2 cellular contexts compared by ENCODE assay signal in the genomic region with DNA sequence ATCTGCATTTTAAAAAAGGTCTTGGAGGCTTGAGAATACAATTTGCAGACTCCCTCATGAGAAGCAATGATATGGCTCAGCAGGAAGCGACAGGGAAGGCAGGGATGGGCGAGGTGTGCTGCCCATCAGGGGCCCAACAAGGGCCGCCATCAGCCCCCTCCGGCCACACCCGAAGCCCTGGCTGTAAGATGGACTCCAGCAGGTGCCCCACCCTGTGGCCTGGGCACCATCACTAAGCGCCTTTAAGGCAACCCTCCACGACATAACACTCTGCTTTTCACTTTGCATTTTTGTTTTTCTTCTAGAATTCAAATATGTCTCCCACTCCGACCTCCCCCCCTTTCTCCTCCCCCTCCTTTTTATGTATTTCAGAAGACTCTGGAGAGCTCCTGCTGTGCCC.
TF ChIP-seq lines count a peak whose summit lies in the region.

No MANE protein-coding gene starts in this region.

TF ChIP-seq in GM23338, 12 proteins besides CTCF, POLR2A, EP300 and RAD21 (continued from another document and continues in another):
- TF ChIP-seq NANOG (IDR thresholded peaks at IDR 0.05; ENCODE audit: borderline replicate concordance): no peak
- TF ChIP-seq EZH2 (IDR thresholded peaks at IDR 0.05; ENCODE audit: low read depth, unreplicated experiment): no peak
- no peak for TF ChIP-seq ZNF114 (CRISPR knock-in tag; IDR thresholded peaks at IDR 0.05)
- TF ChIP-seq, protein P1, sequence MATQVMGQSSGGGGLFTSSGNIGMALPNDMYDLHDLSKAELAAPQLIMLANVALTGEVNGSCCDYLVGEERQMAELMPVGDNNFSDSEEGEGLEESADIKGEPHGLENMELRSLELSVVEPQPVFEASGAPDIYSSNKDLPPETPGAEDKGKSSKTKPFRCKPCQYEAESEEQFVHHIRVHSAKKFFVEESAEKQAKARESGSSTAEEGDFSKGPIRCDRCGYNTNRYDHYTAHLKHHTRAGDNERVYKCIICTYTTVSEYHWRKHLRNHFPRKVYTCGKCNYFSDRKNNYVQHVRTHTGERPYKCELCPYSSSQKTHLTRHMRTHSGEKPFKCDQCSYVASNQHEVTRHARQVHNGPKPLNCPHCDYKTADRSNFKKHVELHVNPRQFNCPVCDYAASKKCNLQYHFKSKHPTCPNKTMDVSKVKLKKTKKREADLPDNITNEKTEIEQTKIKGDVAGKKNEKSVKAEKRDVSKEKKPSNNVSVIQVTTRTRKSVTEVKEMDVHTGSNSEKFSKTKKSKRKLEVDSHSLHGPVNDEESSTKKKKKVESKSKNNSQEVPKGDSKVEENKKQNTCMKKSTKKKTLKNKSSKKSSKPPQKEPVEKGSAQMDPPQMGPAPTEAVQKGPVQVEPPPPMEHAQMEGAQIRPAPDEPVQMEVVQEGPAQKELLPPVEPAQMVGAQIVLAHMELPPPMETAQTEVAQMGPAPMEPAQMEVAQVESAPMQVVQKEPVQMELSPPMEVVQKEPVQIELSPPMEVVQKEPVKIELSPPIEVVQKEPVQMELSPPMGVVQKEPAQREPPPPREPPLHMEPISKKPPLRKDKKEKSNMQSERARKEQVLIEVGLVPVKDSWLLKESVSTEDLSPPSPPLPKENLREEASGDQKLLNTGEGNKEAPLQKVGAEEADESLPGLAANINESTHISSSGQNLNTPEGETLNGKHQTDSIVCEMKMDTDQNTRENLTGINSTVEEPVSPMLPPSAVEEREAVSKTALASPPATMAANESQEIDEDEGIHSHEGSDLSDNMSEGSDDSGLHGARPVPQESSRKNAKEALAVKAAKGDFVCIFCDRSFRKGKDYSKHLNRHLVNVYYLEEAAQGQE (IDR thresholded peaks at IDR 0.05; ENCODE audit: unreplicated experiment): no peak
- no peak for TF ChIP-seq JUNB (IDR thresholded peaks at IDR 0.05; ENCODE audit: unreplicated experiment)
- TF ChIP-seq EZH2phosphoT487 (IDR thresholded peaks at IDR 0.05; ENCODE audit: unreplicated experiment): no peak
- no peak for TF ChIP-seq CREB1 (CRISPR knock-in tag; IDR thresholded peaks at IDR 0.05; ENCODE audit: low read depth)
- TF ChIP-seq POLR2AphosphoS5 (IDR thresholded peaks at IDR 0.05; ENCODE audit: low read depth): no peak
- TF ChIP-seq, protein P2, sequence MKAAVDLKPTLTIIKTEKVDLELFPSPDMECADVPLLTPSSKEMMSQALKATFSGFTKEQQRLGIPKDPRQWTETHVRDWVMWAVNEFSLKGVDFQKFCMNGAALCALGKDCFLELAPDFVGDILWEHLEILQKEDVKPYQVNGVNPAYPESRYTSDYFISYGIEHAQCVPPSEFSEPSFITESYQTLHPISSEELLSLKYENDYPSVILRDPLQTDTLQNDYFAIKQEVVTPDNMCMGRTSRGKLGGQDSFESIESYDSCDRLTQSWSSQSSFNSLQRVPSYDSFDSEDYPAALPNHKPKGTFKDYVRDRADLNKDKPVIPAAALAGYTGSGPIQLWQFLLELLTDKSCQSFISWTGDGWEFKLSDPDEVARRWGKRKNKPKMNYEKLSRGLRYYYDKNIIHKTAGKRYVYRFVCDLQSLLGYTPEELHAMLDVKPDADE (IDR thresholded peaks at IDR 0.05): no peak
- TF ChIP-seq, protein P3, sequence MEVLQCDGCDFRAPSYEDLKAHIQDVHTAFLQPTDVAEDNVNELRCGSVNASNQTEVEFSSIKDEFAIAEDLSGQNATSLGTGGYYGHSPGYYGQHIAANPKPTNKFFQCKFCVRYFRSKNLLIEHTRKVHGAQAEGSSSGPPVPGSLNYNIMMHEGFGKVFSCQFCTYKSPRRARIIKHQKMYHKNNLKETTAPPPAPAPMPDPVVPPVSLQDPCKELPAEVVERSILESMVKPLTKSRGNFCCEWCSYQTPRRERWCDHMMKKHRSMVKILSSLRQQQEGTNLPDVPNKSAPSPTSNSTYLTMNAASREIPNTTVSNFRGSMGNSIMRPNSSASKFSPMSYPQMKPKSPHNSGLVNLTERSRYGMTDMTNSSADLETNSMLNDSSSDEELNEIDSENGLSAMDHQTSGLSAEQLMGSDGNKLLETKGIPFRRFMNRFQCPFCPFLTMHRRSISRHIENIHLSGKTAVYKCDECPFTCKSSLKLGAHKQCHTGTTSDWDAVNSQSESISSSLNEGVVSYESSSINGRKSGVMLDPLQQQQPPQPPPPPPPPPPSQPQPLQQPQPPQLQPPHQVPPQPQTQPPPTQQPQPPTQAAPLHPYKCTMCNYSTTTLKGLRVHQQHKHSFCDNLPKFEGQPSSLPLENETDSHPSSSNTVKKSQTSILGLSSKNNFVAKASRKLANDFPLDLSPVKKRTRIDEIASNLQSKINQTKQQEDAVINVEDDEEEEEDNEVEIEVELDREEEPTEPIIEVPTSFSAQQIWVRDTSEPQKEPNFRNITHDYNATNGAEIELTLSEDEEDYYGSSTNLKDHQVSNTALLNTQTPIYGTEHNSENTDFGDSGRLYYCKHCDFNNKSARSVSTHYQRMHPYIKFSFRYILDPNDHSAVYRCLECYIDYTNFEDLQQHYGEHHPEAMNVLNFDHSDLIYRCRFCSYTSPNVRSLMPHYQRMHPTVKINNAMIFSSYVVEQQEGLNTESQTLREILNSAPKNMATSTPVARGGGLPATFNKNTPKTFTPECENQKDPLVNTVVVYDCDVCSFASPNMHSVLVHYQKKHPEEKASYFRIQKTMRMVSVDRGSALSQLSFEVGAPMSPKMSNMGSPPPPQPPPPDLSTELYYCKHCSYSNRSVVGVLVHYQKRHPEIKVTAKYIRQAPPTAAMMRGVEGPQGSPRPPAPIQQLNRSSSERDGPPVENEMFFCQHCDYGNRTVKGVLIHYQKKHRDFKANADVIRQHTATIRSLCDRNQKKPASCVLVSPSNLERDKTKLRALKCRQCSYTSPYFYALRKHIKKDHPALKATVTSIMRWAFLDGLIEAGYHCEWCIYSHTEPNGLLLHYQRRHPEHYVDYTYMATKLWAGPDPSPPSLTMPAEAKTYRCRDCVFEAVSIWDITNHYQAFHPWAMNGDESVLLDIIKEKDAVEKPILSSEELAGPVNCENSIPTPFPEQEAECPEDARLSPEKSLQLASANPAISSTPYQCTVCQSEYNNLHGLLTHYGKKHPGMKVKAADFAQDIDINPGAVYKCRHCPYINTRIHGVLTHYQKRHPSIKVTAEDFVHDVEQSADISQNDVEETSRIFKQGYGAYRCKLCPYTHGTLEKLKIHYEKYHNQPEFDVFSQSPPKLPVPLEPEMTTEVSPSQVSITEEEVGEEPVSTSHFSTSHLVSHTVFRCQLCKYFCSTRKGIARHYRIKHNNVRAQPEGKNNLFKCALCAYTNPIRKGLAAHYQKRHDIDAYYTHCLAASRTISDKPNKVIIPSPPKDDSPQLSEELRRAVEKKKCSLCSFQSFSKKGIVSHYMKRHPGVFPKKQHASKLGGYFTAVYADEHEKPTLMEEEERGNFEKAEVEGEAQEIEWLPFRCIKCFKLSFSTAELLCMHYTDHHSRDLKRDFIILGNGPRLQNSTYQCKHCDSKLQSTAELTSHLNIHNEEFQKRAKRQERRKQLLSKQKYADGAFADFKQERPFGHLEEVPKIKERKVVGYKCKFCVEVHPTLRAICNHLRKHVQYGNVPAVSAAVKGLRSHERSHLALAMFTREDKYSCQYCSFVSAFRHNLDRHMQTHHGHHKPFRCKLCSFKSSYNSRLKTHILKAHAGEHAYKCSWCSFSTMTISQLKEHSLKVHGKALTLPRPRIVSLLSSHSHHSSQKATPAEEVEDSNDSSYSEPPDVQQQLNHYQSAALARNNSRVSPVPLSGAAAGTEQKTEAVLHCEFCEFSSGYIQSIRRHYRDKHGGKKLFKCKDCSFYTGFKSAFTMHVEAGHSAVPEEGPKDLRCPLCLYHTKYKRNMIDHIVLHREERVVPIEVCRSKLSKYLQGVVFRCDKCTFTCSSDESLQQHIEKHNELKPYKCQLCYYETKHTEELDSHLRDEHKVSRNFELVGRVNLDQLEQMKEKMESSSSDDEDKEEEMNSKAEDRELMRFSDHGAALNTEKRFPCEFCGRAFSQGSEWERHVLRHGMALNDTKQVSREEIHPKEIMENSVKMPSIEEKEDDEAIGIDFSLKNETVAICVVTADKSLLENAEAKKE (CRISPR knock-in tag; IDR thresholded peaks at IDR 0.05): no peak

TF ChIP-seq in H1, 55 proteins besides CTCF, POLR2A, EP300 and RAD21 (continued from another document):
- no peak for TF ChIP-seq JUN (IDR thresholded peaks at IDR 0.05; ENCODE audit: low read depth, low read length)
- no peak for TF ChIP-seq RNF2 (IDR thresholded peaks at IDR 0.05; ENCODE audit: borderline replicate concordance, low read depth, low read length, missing control alignments, poor library complexity, severe bottlenecking)
- no peak for TF ChIP-seq CBX8 (IDR thresholded peaks at IDR 0.05; ENCODE audit: borderline replicate concordance, low read depth, low read length)
- TF ChIP-seq, protein P4, sequence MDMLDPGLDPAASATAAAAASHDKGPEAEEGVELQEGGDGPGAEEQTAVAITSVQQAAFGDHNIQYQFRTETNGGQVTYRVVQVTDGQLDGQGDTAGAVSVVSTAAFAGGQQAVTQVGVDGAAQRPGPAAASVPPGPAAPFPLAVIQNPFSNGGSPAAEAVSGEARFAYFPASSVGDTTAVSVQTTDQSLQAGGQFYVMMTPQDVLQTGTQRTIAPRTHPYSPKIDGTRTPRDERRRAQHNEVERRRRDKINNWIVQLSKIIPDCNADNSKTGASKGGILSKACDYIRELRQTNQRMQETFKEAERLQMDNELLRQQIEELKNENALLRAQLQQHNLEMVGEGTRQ (IDR thresholded peaks at IDR 0.05; ENCODE audit: low read length): no peak
- TF ChIP-seq RBBP5 (IDR thresholded peaks at IDR 0.05; ENCODE audit: borderline replicate concordance, low read depth, low read length): no peak
